8 cellular contexts compared by ENCODE assay signal in the genomic region with DNA sequence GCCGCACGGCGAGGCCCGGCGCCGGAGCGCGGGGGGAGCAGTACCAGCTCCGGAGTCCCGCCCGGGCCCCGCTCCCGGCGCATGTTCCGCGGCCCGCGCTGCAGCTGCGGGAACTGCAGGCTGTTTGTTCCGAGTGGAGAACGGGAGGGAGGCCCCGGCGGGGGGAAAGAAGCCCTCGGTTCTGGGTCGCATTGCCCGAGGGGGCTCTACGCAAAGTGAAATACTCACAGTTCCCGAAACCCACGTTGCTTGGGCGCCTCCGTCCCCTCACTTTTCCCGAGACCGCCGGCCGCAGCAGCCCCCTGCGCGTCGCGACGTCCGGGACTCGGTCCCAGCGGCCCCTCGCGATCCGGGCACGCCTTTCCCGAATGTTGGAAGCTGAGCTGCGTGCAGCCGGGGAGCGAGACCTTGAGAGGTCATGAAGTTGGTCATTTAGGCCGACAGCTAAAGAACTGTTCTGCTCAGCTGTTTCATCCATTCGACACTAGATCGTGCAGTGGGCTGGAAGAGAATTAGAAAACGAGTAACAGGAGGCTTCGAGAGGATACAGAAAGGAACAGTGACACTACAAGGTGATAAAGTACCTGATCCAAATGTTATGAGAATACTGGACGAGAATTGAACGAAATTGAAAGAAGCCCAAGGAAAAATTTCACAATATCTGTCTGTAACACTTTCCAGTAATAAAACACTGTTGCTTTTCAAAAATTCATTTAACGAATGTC. TPM values are rescaled to one million over a fixed set of nuclear protein-coding genes. Genes with fewer than 3 reads are reported as not detected.
DNase-seq lines count a peak whose midpoint lies in the region; ATAC-seq and TF ChIP-seq lines count a peak whose summit lies in the region.

No MANE protein-coding gene starts in this region.

- in situ Hi-C loops in T47D (cut with HindIII; ENCODE audit: low pct_unique_long_range_greater_than_20kb, low sequenced_read_pairs), result no loop called here

- TF ChIP-seq CTCF in kidney epithelial cell (IDR thresholded peaks at IDR 0.05; ENCODE audit: insufficient read depth, low read length, poor library complexity, severe bottlenecking), result no peak

- H3K36me3 ChIP-seq in kidney epithelial cell (ENCODE audit: control insufficient read depth, insufficient read depth, low read length), result no peaks in the 10 kb centered on the region

- DNase-seq in activated CD8-positive, alpha-beta memory T cell treated with anti-CD3 and anti-CD28 coated beads, Interleukin-2, amount 50 U/mL, for 48 hours, result peak; percentile 82
- DNase-seq in activated CD8-positive, alpha-beta memory T cell treated with anti-CD3 and anti-CD28 coated beads, Interleukin-2, amount 50 U/mL, for 4 hours, result no peak
- DNase-seq in NOMO-1 treated with DMSO at 0.1 percent for 48 hours (lab: John Stamatoyannopoulos, UW; ENCODE audit: unreplicated experiment), result peak; percentile 13
- peak; percentile 21 to 50 for DNase-seq in T47D (ENCODE audit: low read depth in 1 of 2, low spot score in 1 of 2)
- DNase-seq in kidney epithelial cell (ENCODE audit: low read depth), result no peak
- peak; percentile 2 for DNase-seq in stimulated activated CD8-positive, alpha-beta memory T cell treated with anti-CD3 and anti-CD28 coated beads, Interleukin-15, amount 100 ng/mL, for 1 hour (ENCODE audit: low read depth)

- ATAC-seq in HG02678 (IDR thresholded peaks at IDR 0.05; ENCODE audit: unreplicated experiment), result peak; percentile 8
- ATAC-seq in GM19463 (IDR thresholded peaks at IDR 0.05; ENCODE audit: unreplicated experiment), result no peak

- no peaks in the 10 kb centered on the region for H3K27me3 ChIP-seq in kidney epithelial cell (ENCODE audit: control insufficient read depth, insufficient read depth, low read length)

- peak overlapping the region; percentile 99 for H3K4me3 ChIP-seq in kidney epithelial cell (ENCODE audit: low read depth, low read length)

RNA-seq across cellular contexts. Expression of a gene that starts 0.6 kb away (rescaled TPM):
- total RNA-seq in kidney epithelial cell, result 3.8 and 4.6 TPM in 2 replicates

Comparison
In these comparisons a context has a peak if more than half of its experiments do, and no peak if none do; other contexts are left out.
1. DNase-seq: peak in activated CD8-positive, alpha-beta memory T cell treated with anti-CD3 and anti-CD28 coated beads, Interleukin-2, amount 50 U/mL, for 48 hours (single experiment), NOMO-1 treated with DMSO at 0.1 percent for 48 hours (single experiment), T47D (2 of 2) and stimulated activated CD8-positive, alpha-beta memory T cell treated with anti-CD3 and anti-CD28 coated beads, Interleukin-15, amount 100 ng/mL, for 1 hour (single experiment); none in activated CD8-positive, alpha-beta memory T cell treated with anti-CD3 and anti-CD28 coated beads, Interleukin-2, amount 50 U/mL, for 4 hours (single experiment) and kidney epithelial cell (single experiment).